ENCODE assay signal across 1 cellular context in genomic region chr17:18267927-18268711, GRCh38.
TF ChIP-seq lines count a peak whose summit lies in the region.

No MANE protein-coding gene starts in this region.

TF ChIP-seq in HEK293, 187 proteins besides CTCF, POLR2A, EP300 and RAD21 (continued from another document):
- TF ChIP-seq INSM2 (tag by site-specific recombination; IDR thresholded peaks at IDR 0.05): no peak
- peak; percentile 44; the same call in 1 of the 2 replicates for TF ChIP-seq IKZF3 (tag by site-specific recombination; IDR thresholded peaks at IDR 0.05)
- peak; percentile 26; the same call in 1 of the 2 replicates for TF ChIP-seq SP3 (tag by site-specific recombination; IDR thresholded peaks at IDR 0.05)
- no peak for TF ChIP-seq ZNF157 (tag by site-specific recombination; IDR thresholded peaks at IDR 0.05)
- peak; percentile 50; the same call in 1 of the 2 replicates for TF ChIP-seq PATZ1 (tag by site-specific recombination; IDR thresholded peaks at IDR 0.05)
- TF ChIP-seq ZNF501 (tag by site-specific recombination; IDR thresholded peaks at IDR 0.05): no peak
- TF ChIP-seq ZNF449 (tag by site-specific recombination; IDR thresholded peaks at IDR 0.05): peak; percentile 44; the same call in 1 of the 2 replicates
